12 cellular contexts compared by ENCODE assay signal in genomic region chr2:121694398-121695178, GRCh38. TPM values are rescaled to one million over a fixed set of nuclear protein-coding genes. Genes with fewer than 3 reads are reported as not detected.
DNase-seq lines count a peak whose midpoint lies in the region; ATAC-seq and TF ChIP-seq lines count a peak whose summit lies in the region.
"Had no signal": no experiment of that assay in that cellular context is flagged by ENCODE, and none has a peak within 500 bp of the region (broad histone marks: within the 10 kb centered on the region; RNA-seq: fewer than 3 reads in every experiment).

No MANE protein-coding gene starts in this region.

- CTCF ChIA-PET in HEK293 (lab: Yijun Ruan, JAX): interaction anchor here (1.1 kb wide), 1 partner anchor 32 kb away, joined by 8 read pairs; no protein-coding TSS in a partner anchor

- H3K9me3 ChIP-seq in HEK293 (ENCODE audit: control insufficient read depth, insufficient read depth, low read depth, low read length): no peaks in the 10 kb centered on the region
- H3K9me3 ChIP-seq in adrenal gland (replicated peaks in 1 of 3): no peaks in the 10 kb centered on the region
- H3K9me3 ChIP-seq in SJCRH30 (replicated peaks): no peaks in the 10 kb centered on the region

- intact Hi-C loops in adrenal gland (cut with DNase I): no loop called here

- H3K27ac ChIP-seq in HEK293 (ENCODE audit: extremely low read depth, low read depth, low read length) (no peak overlapping the region), adrenal gland (peak overlapping the region in 1 of 5 donors; percentile 50), SJCRH30 (no peak overlapping the region)
- H3K27ac ChIP-seq: brain microvascular endothelial cell, C4-2B, foreskin keratinocyte had no signal

- H3K36me3 ChIP-seq in HEK293 (ENCODE audit: control insufficient read depth in 2 of 2, insufficient read depth in 1 of 2, low read length in 2 of 2) (no peaks in the 10 kb centered on the region), adrenal gland (replicated peaks in 1 of 2) (no peaks in the 10 kb centered on the region), SJCRH30 (no peaks in the 10 kb centered on the region)
- H3K36me3 ChIP-seq: brain microvascular endothelial cell had no signal

- H3K4me1 ChIP-seq in HEK293 (ENCODE audit: control insufficient read depth, insufficient read depth, low read length) (peaks cover 6% of the 10 kb centered on the region; the same call in 1 of the 2 replicates), adrenal gland (replicated peaks in 1 of 2) (peaks cover 0 to 7% of the 10 kb centered on the region in 2 donors), SJCRH30 (peaks cover 17% of the 10 kb centered on the region)

- WGBS in adrenal gland, 4 donors: 61 to 76% (median 70%) methylated on average over 6 of the region's 6 CpGs

- DNase-seq in adrenal gland: peak in 5 of 7 donors; percentile 42 to 67 (median 56)
- peak; percentile 30 for DNase-seq in fibroblast of gingiva (ENCODE audit: low read depth)
- DNase-seq in skeletal muscle cell (ENCODE audit: low read depth): peak; percentile 34
- no peak for DNase-seq in HT-29 (ENCODE audit: low spot score)
- DNase-seq in SJCRH30: no peak
- DNase-seq: activated CD4-positive, CD25-positive, alpha-beta regulatory T cell treated with anti-CD3 and anti-CD28 coated beads, Interleukin-2, amount 50 U/mL, for 72 hours; brain microvascular endothelial cell had no signal

- POLR2A ChIA-PET in HEK293 (lab: Yijun Ruan, JAX): no interaction called here

- no peaks in the 10 kb centered on the region for H3K27me3 ChIP-seq in adrenal gland
- no peaks in the 10 kb centered on the region for H3K27me3 ChIP-seq in SJCRH30
- H3K27me3 ChIP-seq: brain microvascular endothelial cell, foreskin keratinocyte had no signal

- TF ChIP-seq CTCF in HEK293 (tag by site-specific recombination; IDR thresholded peaks at IDR 0.05) (no peak), adrenal gland (IDR thresholded peaks at IDR 0.05) (no peak)

- TF ChIP-seq POLR2A in adrenal gland (IDR thresholded peaks at IDR 0.05): no peak

- ATAC-seq in HG03342 (IDR thresholded peaks at IDR 0.05; ENCODE audit: unreplicated experiment): no peak
- ATAC-seq in GM18873 (IDR thresholded peaks at IDR 0.05; ENCODE audit: low FRiP score, unreplicated experiment): no peak
- ATAC-seq: foreskin keratinocyte had no signal

- H3K4me3 ChIP-seq in HEK293 (ENCODE audit: low read depth, low read length) (no peak overlapping the region), adrenal gland (no peak overlapping the region), skeletal muscle cell (ENCODE audit: low read depth, low read length) (no peak overlapping the region), SJCRH30 (no peak overlapping the region)

TF ChIP-seq in HEK293, 187 proteins besides CTCF, POLR2A, EP300 and RAD21:
- TF ChIP-seq ZBTB48 (tag by site-specific recombination; IDR thresholded peaks at IDR 0.05) (no peak), ZNF335 (tag by site-specific recombination; conservative IDR thresholded peaks at IDR 0.05) (0 out of 2 replicates have a peak, but pooled peaks have one; percentile 17)

RNA-seq across cellular contexts. Expression of gene NIFK, which starts 42.1 kb away (rescaled TPM):
- total RNA-seq in adrenal gland: 10 to 100 TPM; 13.2 to 70.1 (median 34.9) TPM
- 100 to 1,000 TPM in 1 of 3 donors, 10 to 100 TPM in 2; 68.1 to 134 (median 80.9) TPM for polyA plus RNA-seq in adrenal gland
- total RNA-seq in HT-29 (2014; rRNA removed; shearing (Covaris generic)): 25.9 and 28.4 TPM in 2 replicates
- 115 and 118 TPM in 2 replicates for total RNA-seq in SJCRH30 (2014; rRNA removed; shearing (Covaris generic))

RNA-seq across cellular contexts. Expression of gene CLASP1, which starts 45.3 kb away (rescaled TPM):
- total RNA-seq in adrenal gland: 10 to 100 TPM; 38.4 to 65.5 (median 54.1) TPM
- polyA plus RNA-seq in adrenal gland: 10 to 100 TPM; 14.9 to 24.3 (median 17.9) TPM
- total RNA-seq in HT-29 (2014; rRNA removed; shearing (Covaris generic)): 27.9 and 29.2 TPM in 2 replicates
- 53.0 and 53.8 TPM in 2 replicates for total RNA-seq in SJCRH30 (2014; rRNA removed; shearing (Covaris generic))

Comparison
In these comparisons a context has a peak if more than half of its experiments do, and no peak if none do; other contexts are left out.
1. DNase-seq: peak in adrenal gland (5 of 7), fibroblast of gingiva (single experiment) and skeletal muscle cell (single experiment); none in HT-29 (single experiment) and SJCRH30 (0 of 2).